In the genomic region with DNA sequence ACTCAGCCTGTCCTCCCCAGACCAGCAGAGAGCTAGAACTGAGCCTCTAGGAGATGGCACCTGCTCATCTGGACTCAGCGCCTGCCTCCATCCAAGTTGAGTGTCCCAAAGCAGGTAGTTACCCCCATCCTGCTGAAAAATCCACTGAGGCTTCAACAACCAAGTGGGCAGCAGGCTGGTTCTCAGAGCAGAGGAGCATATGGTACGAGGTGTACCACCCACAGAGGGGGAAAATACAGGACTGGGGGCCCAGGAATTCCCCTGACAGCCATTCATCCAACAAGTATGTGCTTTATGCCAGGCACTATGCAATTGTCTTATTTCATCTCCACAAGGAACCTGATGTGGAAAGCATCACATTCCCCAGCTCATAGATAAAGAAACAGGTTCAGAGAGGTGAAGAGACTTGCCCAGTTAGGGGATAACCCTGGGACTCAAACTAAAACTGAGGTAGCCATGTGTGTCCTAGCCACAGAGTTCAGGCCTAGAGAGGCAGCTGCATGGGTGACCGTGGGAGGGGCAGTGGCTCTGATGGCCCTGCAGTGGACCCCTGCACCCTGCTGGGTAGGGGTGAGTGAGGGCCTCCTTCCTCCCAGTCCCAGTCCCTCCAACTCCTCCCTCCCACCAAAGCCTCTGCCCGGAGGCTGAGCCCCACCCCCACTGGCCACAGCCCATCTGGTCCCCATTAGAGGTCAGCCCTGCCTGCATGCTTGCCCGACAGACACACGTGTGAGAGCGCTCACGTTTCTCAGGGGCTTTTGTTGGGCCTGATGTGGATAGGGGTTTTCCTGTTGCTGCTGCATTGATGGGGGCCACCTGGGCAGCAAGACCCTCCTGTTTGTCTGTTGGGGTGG, we compare ENCODE assay signal across 8 cellular contexts. TPM values are rescaled to one million over a fixed set of nuclear protein-coding genes. Genes with fewer than 3 reads are reported as not detected.
A peak's percentile ranks its signal among the peaks of the same experiment; 100 is the strongest.
DNase-seq lines count a peak whose midpoint lies in the region; ATAC-seq, FAIRE-seq and TF ChIP-seq lines count a peak whose summit lies in the region.

No MANE protein-coding gene starts in this region.

- intact Hi-C loops in cardiac septum (cut with DNase I), result no loop called here

- no peak for TF ChIP-seq CTCF in GM13976 (IDR thresholded peaks at IDR 0.05; ENCODE audit: borderline replicate concordance, control extremely low read depth, extremely low read depth, insufficient read depth, missing control alignments)

- FAIRE-seq in RCC 7860 (lab: Jason Lieb, UNC), result peak; percentile 27

- peak; percentile 83 for DNase-seq in GM13976 (ENCODE audit: low spot score)
- peak; percentile 93 for DNase-seq in RCC 7860 (ENCODE audit: low spot score)
- peak; percentile 66 for DNase-seq in myocyte (ENCODE audit: low read depth)
- DNase-seq in DMS 273 treated with DMSO at 0.1 percent for 48 hours (lab: John Stamatoyannopoulos, UW), result no peak
- DNase-seq in cardiac septum (ENCODE audit: low spot score), result no peak
- DNase-seq in NCI-H1694 treated with DMSO at 0.1 percent for 48 hours (lab: John Stamatoyannopoulos, UW), result no peak
- no peak for DNase-seq in activated naive CD4-positive, alpha-beta T cell treated with Interleukin-2 at 50 U/mL for 16 hours

- in situ Hi-C loops in GM13976 (cut with MboI; ENCODE audit: low sequenced_read_pairs, unreplicated experiment), result no loop called here

- peak; percentile 74 for ATAC-seq in GM21825 (IDR thresholded peaks at IDR 0.05; ENCODE audit: unreplicated experiment)

RNA-seq across cellular contexts. Expression of a gene that starts 11.4 kb away (rescaled TPM):
- total RNA-seq in myocyte (220 and 230 TPM in 2 replicates), cardiac septum (8.8 TPM)
- 371 TPM for polyA plus RNA-seq in myocyte (2012)

RNA-seq across cellular contexts. Expression of a gene that starts 25.3 kb away (rescaled TPM):
- total RNA-seq in myocyte (2.3 and 2.5 TPM in 2 replicates), cardiac septum (2.2 TPM)
- polyA plus RNA-seq in myocyte (2012), result 4.4 TPM

RNA-seq across cellular contexts. Expression of a gene that starts 41.3 kb away (rescaled TPM):
- 304 and 381 TPM in 2 replicates for total RNA-seq in myocyte
- 737 TPM for polyA plus RNA-seq in myocyte (2012)
- total RNA-seq in cardiac septum, result 50.5 TPM

Comparison
In these comparisons a context has a peak if more than half of its experiments do, and no peak if none do; other contexts are left out.
1. DNase-seq: peak in GM13976 (single experiment), RCC 7860 (single experiment) and myocyte (single experiment); none in DMS 273 treated with DMSO at 0.1 percent for 48 hours (single experiment), cardiac septum (single experiment), NCI-H1694 treated with DMSO at 0.1 percent for 48 hours (single experiment) and activated naive CD4-positive, alpha-beta T cell treated with Interleukin-2 at 50 U/mL for 16 hours (single experiment).
2. RNA of a gene that starts 11.4 kb away (total RNA-seq): 220 to 230 TPM in myocyte; 8.8 TPM in cardiac septum (single experiment); every median in the first group is over 10 times any median in the second.